In genomic region chr11:64893194-64894069, GRCh38 we compare ENCODE assay signal across 1 cellular context.
TF ChIP-seq lines count a peak whose summit lies in the region.

No MANE protein-coding gene starts in this region.

TF ChIP-seq in K562, 482 proteins besides CTCF, POLR2A, EP300 and RAD21:
- TF ChIP-seq RBFOX2 (IDR thresholded peaks at IDR 0.05; ENCODE audit: low read depth, low read length) (peak; percentile 35; the same call in 1 of the 2 replicates), POLR2AphosphoS5 (IDR thresholded peaks at IDR 0.05; ENCODE audit: control insufficient read depth, insufficient read depth, low read depth, low read length) (peak; percentile 21; the same call in 1 of the 2 replicates), ZNF134 (CRISPR knock-in tag; conservative IDR thresholded peaks at IDR 0.05) (no peak), POLR2G (IDR thresholded peaks at IDR 0.05; ENCODE audit: low read depth, low read length) (peak; percentile 65; the same call in 1 of the 2 replicates), FOSL1 (tag; conservative IDR thresholded peaks at IDR 0.05) (no peak), DNMT1 (IDR thresholded peaks at IDR 0.05) (no peak), ZNF124 (CRISPR knock-in tag; IDR thresholded peaks at IDR 0.05) (no peak), ZNF778 (CRISPR knock-in tag; IDR thresholded peaks at IDR 0.05) (no peak), GATAD2B (IDR thresholded peaks at IDR 0.05; ENCODE audit: borderline replicate concordance) (no peak), MTA1 (IDR thresholded peaks at IDR 0.05; ENCODE audit: borderline replicate concordance) (no peak)
TF ChIP-seq in K562: peak in this region for 3.
